23 cellular contexts compared by ENCODE assay signal in genomic region chr10:80137926-80138325, GRCh38. TPM values are rescaled to one million over a fixed set of nuclear protein-coding genes. Genes with fewer than 3 reads are reported as not detected.
A peak's percentile ranks its signal among the peaks of the same experiment; 100 is the strongest.
DNase-seq lines count a peak whose midpoint lies in the region; ATAC-seq and TF ChIP-seq lines count a peak whose summit lies in the region.
"Had no signal": no experiment of that assay in that cellular context is flagged by ENCODE, and none has a peak within 500 bp of the region (broad histone marks: within the 10 kb centered on the region; RNA-seq: fewer than 3 reads in every experiment).

No MANE protein-coding gene starts in this region.

- no peaks in the 10 kb centered on the region for H3K36me3 Mint-ChIP-seq in neural crest cell (ENCODE audit: low read depth)
- H3K36me3 Mint-ChIP-seq in stimulated activated memory B cell treated with anti-CD40 and anti-IgM and Interleukin-4, amounts not matched to agents 10 μg/mL and 1 μg/mL and 100 μg/mL, for 72 hours: no peaks in the 10 kb centered on the region
- H3K36me3 Mint-ChIP-seq: naive thymus-derived CD8-positive, alpha-beta T cell had no signal

- peak overlapping the region; percentile 72 for H3K27ac Mint-ChIP-seq in neural crest cell (ENCODE audit: unreplicated experiment)
- no peak overlapping the region for H3K27ac Mint-ChIP-seq in stimulated activated memory B cell treated with anti-CD40 and anti-IgM and Interleukin-4, amounts not matched to agents 10 μg/mL and 1 μg/mL and 100 μg/mL, for 72 hours

- no peaks in the 10 kb centered on the region for H3K9me3 Mint-ChIP-seq in neural crest cell
- H3K9me3 Mint-ChIP-seq in stimulated activated memory B cell treated with anti-CD40 and anti-IgM and Interleukin-4, amounts not matched to agents 10 μg/mL and 1 μg/mL and 100 μg/mL, for 72 hours: no peaks in the 10 kb centered on the region
- H3K9me3 Mint-ChIP-seq: naive thymus-derived CD8-positive, alpha-beta T cell had no signal

- DNase-seq in DMS79 treated with DMSO at 0.1 percent for 48 hours (lab: John Stamatoyannopoulos, UW): peak; percentile 6
- DNase-seq in DMS79 (lab: John Stamatoyannopoulos, UW): no peak
- no peak for DNase-seq in esophagus muscularis mucosa (ENCODE audit: extremely low spot score)
- DNase-seq in neural crest cell (ENCODE audit: low read depth, low spot score): no peak
- peak in 1 of 2 donors; percentile 40 for DNase-seq in suprapubic skin (ENCODE audit: low spot score in 2 of 2)
- no peak for DNase-seq in NCI-H2171 (lab: John Stamatoyannopoulos, UW)
- DNase-seq: activated CD4-positive, alpha-beta T cell treated with anti-CD3 and anti-CD28 coated beads for 4 hours; COR-L47; effector CD4-positive, alpha-beta T cell; EL; KG1; mesendoderm; MV-4-11; naive thymus-derived CD8-positive, alpha-beta T cell; NCI-H1930; NCI-H526 treated with DMSO at 0.1 percent for 48 hours; stimulated activated CD4-positive, alpha-beta T cell treated with anti-CD3 and anti-CD28 coated beads, Interleukin-12 subunit alpha, Interleukin-12 subunit beta, amount 100 ng/mL, for 4 hours; stimulated activated CD8-positive, alpha-beta memory T cell treated with anti-CD3 and anti-CD28 coated beads, Interleukin-4, amount 100 ng/mL, for 48 hours; SW 1271; testis had no signal

- WGBS in esophagus muscularis mucosa: 48% methylated on average over 4 of the region's 4 CpGs
- 57% methylated on average over 4 of the region's 4 CpGs for WGBS in suprapubic skin

- H3K4me1 ChIP-seq in esophagus muscularis mucosa (peaks cover 34 to 42% (median 39%) of the 10 kb centered on the region in 4 donors), suprapubic skin (peaks cover 42% of the 10 kb centered on the region)

- no peak for TF ChIP-seq POLR2A in esophagus muscularis mucosa (IDR thresholded peaks at IDR 0.05; ENCODE audit: low read depth)
- no peak for TF ChIP-seq POLR2A in suprapubic skin (IDR thresholded peaks at IDR 0.05)

- intact Hi-C loops in esophagus muscularis mucosa (cut with DNase I): no loop called here

- H3K4me3 ChIP-seq in esophagus muscularis mucosa (no peak overlapping the region), suprapubic skin (no peak overlapping the region)
- H3K4me3 ChIP-seq: testis had no signal

- H3K27me3 ChIP-seq in esophagus muscularis mucosa (peaks cover 0 to 59% (median 7%) of the 10 kb centered on the region in 4 donors), suprapubic skin (peaks cover 5% of the 10 kb centered on the region)
- H3K27me3 ChIP-seq: testis had no signal

- peaks cover 40% of the 10 kb centered on the region for H3K4me1 Mint-ChIP-seq in neural crest cell
- H3K4me1 Mint-ChIP-seq in stimulated activated memory B cell treated with anti-CD40 and anti-IgM and Interleukin-4, amounts not matched to agents 10 μg/mL and 1 μg/mL and 100 μg/mL, for 72 hours: peaks cover 3% of the 10 kb centered on the region

- H3K27me3 Mint-ChIP-seq in neural crest cell (ENCODE audit: low read depth): peaks cover 17% of the 10 kb centered on the region
- H3K27me3 Mint-ChIP-seq in stimulated activated memory B cell treated with anti-CD40 and anti-IgM and Interleukin-4, amounts not matched to agents 10 μg/mL and 1 μg/mL and 100 μg/mL, for 72 hours: peaks cover 67% of the 10 kb centered on the region

- H3K27ac ChIP-seq in esophagus muscularis mucosa (replicated peaks in 1 of 4) (peak overlapping the region; percentile 61 to 83 (median 78)), suprapubic skin (peak overlapping the region; percentile 85)
- H3K27ac ChIP-seq: 22Rv1 had no signal

- peaks cover 0 to 4% (median 0%) of the 10 kb centered on the region in 4 donors for H3K36me3 ChIP-seq in esophagus muscularis mucosa
- no peaks in the 10 kb centered on the region for H3K36me3 ChIP-seq in suprapubic skin

- ATAC-seq in HG02970 (IDR thresholded peaks at IDR 0.05; ENCODE audit: low FRiP score, unreplicated experiment): no peak
- no peak for ATAC-seq in stimulated activated memory B cell treated with anti-CD40 and anti-IgM and Interleukin-4, amounts not matched to agents 10 μg/mL and 1 μg/mL and 100 μg/mL, for 72 hours
- ATAC-seq: naive thymus-derived CD8-positive, alpha-beta T cell had no signal

- H3K4me3 Mint-ChIP-seq in neural crest cell: peak overlapping the region; percentile 31
- H3K4me3 Mint-ChIP-seq in stimulated activated memory B cell treated with anti-CD40 and anti-IgM and Interleukin-4, amounts not matched to agents 10 μg/mL and 1 μg/mL and 100 μg/mL, for 72 hours: no peak overlapping the region
- H3K4me3 Mint-ChIP-seq: naive thymus-derived CD8-positive, alpha-beta T cell had no signal

- no peak for TF ChIP-seq CTCF in esophagus muscularis mucosa (IDR thresholded peaks at IDR 0.05)
- TF ChIP-seq CTCF in neural crest cell (conservative IDR thresholded peaks at IDR 0.05): no peak
- no peak for TF ChIP-seq CTCF in suprapubic skin (IDR thresholded peaks at IDR 0.05)

- no peaks in the 10 kb centered on the region for H3K9me3 ChIP-seq in esophagus muscularis mucosa
- H3K9me3 ChIP-seq in suprapubic skin: no peaks in the 10 kb centered on the region
- H3K9me3 ChIP-seq: testis had no signal

- TF ChIP-seq EP300 in esophagus muscularis mucosa (IDR thresholded peaks at IDR 0.05): no peak
- TF ChIP-seq EP300 in suprapubic skin (IDR thresholded peaks at IDR 0.05): no peak

RNA-seq across cellular contexts. Expression of gene PLAC9, which starts 5.4 kb away (rescaled TPM):
- total RNA-seq in esophagus muscularis mucosa (10 to 100 TPM; 21.3 to 59.4 (median 39.6) TPM), neural crest cell (24.1 and 27.5 TPM in 2 replicates), suprapubic skin (10 to 100 TPM in 2 of 4 donors, 1 to 10 TPM in 2; 5.6 to 18.5 (median 9.2) TPM)
- total RNA-seq: naive thymus-derived CD8-positive, alpha-beta T cell had no signal

RNA-seq across cellular contexts. Expression of gene TMEM254, which starts 59.5 kb away (rescaled TPM):
- 10 to 100 TPM in 2 of 4 donors, 1 to 10 TPM in 2; 7.1 to 14.9 (median 9.4) TPM for total RNA-seq in esophagus muscularis mucosa
- 30.6 and 33.8 TPM in 2 replicates for total RNA-seq in neural crest cell
- total RNA-seq in suprapubic skin: 10 to 100 TPM; 34.0 to 90.8 (median 77.2) TPM
